24 cellular contexts compared by ENCODE assay signal in the genomic region with DNA sequence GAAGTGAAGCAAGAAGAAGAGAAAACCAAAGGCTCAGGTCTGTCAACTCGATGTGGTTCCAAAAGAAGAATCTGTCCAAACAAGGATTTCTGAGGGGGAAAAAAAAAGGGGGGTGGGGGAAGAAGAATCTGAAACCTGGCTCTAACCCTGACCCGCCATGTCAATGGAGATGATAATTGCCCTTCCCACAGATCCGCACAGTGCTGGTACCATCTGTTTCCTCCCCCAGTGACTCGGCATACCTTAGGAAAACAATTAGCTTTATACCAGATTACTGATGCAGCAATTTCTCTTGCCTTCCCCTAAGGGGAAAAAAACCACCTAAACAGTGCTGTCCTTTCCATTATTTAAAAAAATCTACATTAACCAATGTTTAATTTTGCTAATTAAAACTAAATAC. TPM values are rescaled to one million over a fixed set of nuclear protein-coding genes. Genes with fewer than 3 reads are reported as not detected.
DNase-seq lines count a peak whose midpoint lies in the region; ATAC-seq and TF ChIP-seq lines count a peak whose summit lies in the region.
"Had no signal": no experiment of that assay in that cellular context is flagged by ENCODE, and none has a peak within 500 bp of the region (broad histone marks: within the 10 kb centered on the region; RNA-seq: fewer than 3 reads in every experiment).

No MANE protein-coding gene starts in this region.

- H3K36me3 Mint-ChIP-seq in brain (no peaks in the 10 kb centered on the region), mesothelial cell of epicardium (no peaks in the 10 kb centered on the region)
- H3K36me3 Mint-ChIP-seq: stimulated activated memory B cell treated with anti-CD40 and anti-IgM and Interleukin-4, amounts not matched to agents 10 μg/mL and 1 μg/mL and 100 μg/mL, for 72 hours had no signal

- H3K4me3 ChIP-seq in aorta (ENCODE audit: low read length in 2 of 2) (no peak overlapping the region), H7 (ENCODE audit: insufficient read depth, low read depth, low read length) (no peak overlapping the region)
- H3K4me3 ChIP-seq: esophagus squamous epithelium, pancreas, tibial artery had no signal

- no peak for ATAC-seq in HG02763 (IDR thresholded peaks at IDR 0.05; ENCODE audit: unreplicated experiment)
- ATAC-seq in aorta (ENCODE audit: low FRiP score): no peak
- ATAC-seq: pancreas; sciatic nerve; stimulated activated memory B cell treated with anti-CD40 and anti-IgM and Interleukin-4, amounts not matched to agents 10 μg/mL and 1 μg/mL and 100 μg/mL, for 72 hours had no signal

- peak overlapping the region in 3 of 5 experiments; percentile 49 to 65 (median 57) for H3K27ac Mint-ChIP-seq in brain
- H3K27ac Mint-ChIP-seq in mesothelial cell of epicardium: peak overlapping the region; percentile 37
- H3K27ac Mint-ChIP-seq: CD4-positive, alpha-beta T cell; immature natural killer cell; stimulated activated memory B cell treated with anti-CD40 and anti-IgM and Interleukin-4, amounts not matched to agents 10 μg/mL and 1 μg/mL and 100 μg/mL, for 72 hours had no signal

- DNase-seq in G401 (ENCODE audit: low spot score) (peak; percentile 71), NCI-H2171 (lab: John Stamatoyannopoulos, UW) (peak; percentile 68), mesothelial cell of epicardium (ENCODE audit: low spot score in 2 of 2, unreplicated experiment in 2 of 2) (no peak), aorta (no peak), H7 (no peak), 8988T (no peak)
- DNase-seq: activated CD4-positive, alpha-beta T cell treated with anti-CD3 and anti-CD28 coated beads, Interleukin-2, amount 50 U/mL, for 48 hours; activated naive CD4-positive, alpha-beta T cell; activated T-cell treated with anti-CD3 and anti-CD28 coated beads for 4 hours; amygdala; CD4-positive, alpha-beta T cell; effector CD8-positive, alpha-beta T cell; esophagus squamous epithelium; immature natural killer cell; NCI-H2029; NCI-H510A; pancreas; tibial artery had no signal

- H3K27me3 ChIP-seq in aorta (ENCODE audit: control insufficient read depth in 1 of 2, insufficient read depth in 2 of 2, low read length in 1 of 2) (no peaks in the 10 kb centered on the region), H7 (ENCODE audit: control insufficient read depth, insufficient read depth, low read length) (no peaks in the 10 kb centered on the region)
- H3K27me3 ChIP-seq: esophagus squamous epithelium, pancreas, tibial artery had no signal

- H3K9me3 Mint-ChIP-seq in brain (peaks cover 0 to 2% (median 0%) of the 10 kb centered on the region in 5 experiments), mesothelial cell of epicardium (no peaks in the 10 kb centered on the region)
- H3K9me3 Mint-ChIP-seq: CD4-positive, alpha-beta T cell; central memory CD8-positive, alpha-beta T cell; immature natural killer cell; stimulated activated memory B cell treated with anti-CD40 and anti-IgM and Interleukin-4, amounts not matched to agents 10 μg/mL and 1 μg/mL and 100 μg/mL, for 72 hours had no signal

- no peak for TF ChIP-seq CTCF in brain (conservative IDR thresholded peaks at IDR 0.05)
- TF ChIP-seq CTCF in mesothelial cell of epicardium (IDR thresholded peaks at IDR 0.05; ENCODE audit: unreplicated experiment): no peak

- H3K4me1 Mint-ChIP-seq in brain: peaks cover 31% of the 10 kb centered on the region
- H3K4me1 Mint-ChIP-seq in mesothelial cell of epicardium: peaks cover 10% of the 10 kb centered on the region
- H3K4me1 Mint-ChIP-seq: central memory CD8-positive, alpha-beta T cell; immature natural killer cell; stimulated activated memory B cell treated with anti-CD40 and anti-IgM and Interleukin-4, amounts not matched to agents 10 μg/mL and 1 μg/mL and 100 μg/mL, for 72 hours had no signal

- H3K36me3 ChIP-seq in aorta (ENCODE audit: control insufficient read depth in 1 of 2, insufficient read depth in 2 of 2, low read length in 1 of 2): no peaks in the 10 kb centered on the region
- H3K36me3 ChIP-seq in H7 (replicated peaks; ENCODE audit: control insufficient read depth, insufficient read depth, low read length): no peaks in the 10 kb centered on the region
- H3K36me3 ChIP-seq: esophagus squamous epithelium, pancreas, tibial artery had no signal

- in situ Hi-C loops in G401 (cut with HindIII; ENCODE audit: low sequenced_read_pairs): no loop called here

- intact Hi-C loops in aorta (cut with DNase I): no loop called here

- no peaks in the 10 kb centered on the region for H3K9me3 ChIP-seq in aorta (ENCODE audit: control insufficient read depth, low read length)
- H3K9me3 ChIP-seq: esophagus squamous epithelium, pancreas, tibial artery had no signal

- no peaks in the 10 kb centered on the region for H3K27me3 Mint-ChIP-seq in brain
- no peaks in the 10 kb centered on the region for H3K27me3 Mint-ChIP-seq in mesothelial cell of epicardium (ENCODE audit: low read depth)
- H3K27me3 Mint-ChIP-seq: CD4-positive, alpha-beta T cell; central memory CD8-positive, alpha-beta T cell had no signal

- H3K27ac ChIP-seq in aorta (ENCODE audit: low read depth in 1 of 2, low read length in 2 of 2): no peak overlapping the region
- H3K27ac ChIP-seq: esophagus squamous epithelium, pancreas, tibial artery, VCaP had no signal

- H3K4me1 ChIP-seq in aorta (ENCODE audit: control insufficient read depth in 1 of 2, insufficient read depth in 2 of 2, low read length in 2 of 2): no peaks in the 10 kb centered on the region
- H3K4me1 ChIP-seq: pancreas, tibial artery had no signal

- 73 to 76% methylated on average over 4 of the region's 4 CpGs for WGBS in aorta, 2 donors

- H3K4me3 Mint-ChIP-seq in brain (peak overlapping the region in 3 of 5 experiments; percentile 11 to 72 (median 50)), mesothelial cell of epicardium (no peak overlapping the region)
- H3K4me3 Mint-ChIP-seq: CD4-positive, alpha-beta T cell; central memory CD8-positive, alpha-beta T cell; immature natural killer cell; stimulated activated memory B cell treated with anti-CD40 and anti-IgM and Interleukin-4, amounts not matched to agents 10 μg/mL and 1 μg/mL and 100 μg/mL, for 72 hours had no signal

RNA-seq across cellular contexts. Expression of a gene that starts 46.9 kb away (rescaled TPM):
- not detected in 2 replicates for total RNA-seq in G401 (2014; rRNA removed; shearing (Covaris generic))
- polyA plus RNA-seq in brain (ENCODE audit: insufficient read depth, low read depth, low replicate concordance) (40.4 TPM), aorta (1 to 10 TPM; 3.4 to 5.3 TPM)
- total RNA-seq in mesothelial cell of epicardium (15.1 to 15.5 TPM (median 15.5 TPM) in 3 replicates), aorta (1 to 10 TPM; 2.5 to 3.3 TPM)
- total RNA-seq in H7 (2014; rRNA removed; shearing (Covaris generic)): 7.8 and 12.2 TPM in 2 replicates

Comparison
In these comparisons a context has a peak if more than half of its experiments do, and no peak if none do; other contexts are left out.
1. DNase-seq: peak in G401 (single experiment) and NCI-H2171 (single experiment); none in mesothelial cell of epicardium (0 of 2), aorta (0 of 2), H7 (single experiment) and 8988T (single experiment).